ENCODE assay signal across 19 cellular contexts in the genomic region with DNA sequence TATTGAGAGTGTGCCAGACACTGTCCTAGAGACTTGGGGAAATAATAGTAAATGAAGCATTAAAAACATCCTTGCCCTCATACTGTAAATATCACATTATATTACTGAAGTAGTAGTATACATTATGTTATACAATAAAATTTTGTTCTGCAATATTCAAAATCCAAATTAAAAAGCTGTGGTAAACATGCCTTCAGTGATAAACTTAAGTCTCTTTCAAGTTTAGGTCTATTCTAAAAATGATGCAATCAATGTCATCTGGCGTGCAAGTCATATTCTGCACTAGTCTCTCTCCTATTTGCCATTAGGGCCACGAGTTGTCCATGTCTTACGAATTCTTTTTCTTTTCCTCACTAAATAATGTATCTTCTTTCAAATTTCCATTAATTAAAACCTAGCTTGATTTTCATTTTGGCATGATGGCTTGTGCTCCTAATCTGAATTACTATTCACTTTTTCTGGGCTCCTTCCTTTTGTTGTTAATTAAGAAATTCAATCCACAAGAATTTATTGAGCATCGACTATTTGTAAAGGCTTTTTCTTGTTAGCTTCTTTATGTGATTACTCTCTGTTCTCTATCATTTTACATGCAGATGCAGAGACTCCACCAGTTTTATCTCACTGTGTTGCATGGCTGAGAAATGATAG.
"Had no signal": no experiment of that assay in that cellular context is flagged by ENCODE, and none has a peak within 500 bp of the region (broad histone marks: within the 10 kb centered on the region; RNA-seq: fewer than 3 reads in every experiment).

No MANE protein-coding gene starts in this region.

- H3K27ac Mint-ChIP-seq: activated naive CD8-positive, alpha-beta T cell; natural killer cell had no signal

- H3K27ac ChIP-seq: heart right ventricle, lower lobe of right lung, testis, vagina, WERI-Rb-1 had no signal

- H3K4me1 ChIP-seq: lower lobe of right lung, testis, vagina had no signal

- FAIRE-seq: astrocyte, colon, keratinocyte had no signal

- H3K36me3 ChIP-seq: vagina, WERI-Rb-1 had no signal

- H3K27me3 ChIP-seq: heart right ventricle, testis, vagina had no signal

- H3K4me3 ChIP-seq: heart right ventricle, lower lobe of right lung, testis, vagina had no signal

- H3K4me1 Mint-ChIP-seq: natural killer cell had no signal

- H3K36me3 Mint-ChIP-seq: activated naive CD8-positive, alpha-beta T cell; natural killer cell had no signal

- ATAC-seq: esophagus mucosa, heart right ventricle, lower lobe of right lung, natural killer cell had no signal

- H3K4me3 Mint-ChIP-seq: activated naive CD8-positive, alpha-beta T cell; natural killer cell had no signal

- DNase-seq: activated CD4-positive, alpha-beta T cell treated with anti-CD3 and anti-CD28 coated beads for 1 hour; activated T-cell treated with anti-CD3 and anti-CD28 coated beads, Interleukin-2, amount 50 U/mL, for 1 hour; central memory CD4-positive, alpha-beta T cell; effector memory CD4-positive, alpha-beta T cell; heart right ventricle; lower lobe of right lung; natural killer cell; stimulated activated CD4-positive, alpha-beta T cell treated with anti-CD3 and anti-CD28 coated beads, Interleukin-2, amount 100 ng/mL, for 48 hours; stimulated activated CD8-positive, alpha-beta memory T cell treated with anti-CD3 and anti-CD28 coated beads, Interleukin-4, amount 100 ng/mL, for 48 hours; stimulated activated naive CD4-positive, alpha-beta T cell; testis; trophoblast cell; WERI-Rb-1 had no signal

- H3K9me3 Mint-ChIP-seq: natural killer cell had no signal

- H3K9me3 ChIP-seq: heart right ventricle, lower lobe of right lung, testis, vagina had no signal
